28 cellular contexts compared by ENCODE assay signal in genomic region chr11:75158241-75158640, GRCh38. TPM values are rescaled to one million over a fixed set of nuclear protein-coding genes. Genes with fewer than 3 reads are reported as not detected.
"Had no signal": no experiment of that assay in that cellular context is flagged by ENCODE, and none has a peak within 500 bp of the region (broad histone marks: within the 10 kb centered on the region; RNA-seq: fewer than 3 reads in every experiment).

No MANE protein-coding gene starts in this region.

- H3K36me3 Mint-ChIP-seq: activated naive CD4-positive, alpha-beta T cell treated with anti-CD3 and anti-CD28 coated beads, Interleukin-2, amount 10 ng/mL, durations not matched to agents 7 days and 5 days; activated naive CD8-positive, alpha-beta T cell treated with anti-CD3 and anti-CD28 coated beads, Interleukin-2, amount 10 ng/mL, durations not matched to agents 7 days and 5 days; natural killer cell treated with Interleukin-12 subunit alpha and Interleukin-12 subunit beta and Interleukin-15 and Interleukin-18, amount 100 ng/mL, for 72 hours had no signal

- H3K36me3 ChIP-seq: ascending aorta, brain microvascular endothelial cell, esophagus muscularis mucosa, thoracic aorta, WERI-Rb-1 had no signal

- H3K9me3 ChIP-seq: ascending aorta, esophagus muscularis mucosa, thoracic aorta had no signal

- H3K27me3 ChIP-seq: ascending aorta, esophagus muscularis mucosa, heart left ventricle had no signal

- H3K27ac ChIP-seq: ascending aorta, brain microvascular endothelial cell, foreskin keratinocyte, thoracic aorta, WERI-Rb-1 had no signal

- DNase-seq: activated CD4-positive, alpha-beta T cell treated with anti-CD3 and anti-CD28 coated beads for 48 hours; activated CD4-positive, alpha-beta T cell treated with anti-CD3 and anti-CD28 coated beads, Interleukin-2, amount 50 U/mL, for 48 hours; activated CD8-positive, alpha-beta memory T cell treated with anti-CD3 and anti-CD28 coated beads for 24 hours; activated effector memory CD4-positive, alpha-beta T cell treated with anti-CD3 and anti-CD28 coated beads, Interleukin-2, amount 50 U/mL, for 16 hours; activated naive CD4-positive, alpha-beta T cell treated with anti-CD3 and anti-CD28 coated beads, Interleukin-2, amount 10 ng/mL, durations not matched to agents 7 days and 5 days; activated naive CD8-positive, alpha-beta T cell treated with anti-CD3 and anti-CD28 coated beads, Interleukin-2, amount 10 ng/mL, durations not matched to agents 7 days and 5 days; brain microvascular endothelial cell; cortex of kidney; foreskin keratinocyte; heart left ventricle; mesendoderm; right cardiac atrium; stimulated activated CD4-positive, alpha-beta T cell treated with anti-CD3 and anti-CD28 coated beads, Interleukin-12 subunit alpha, Interleukin-12 subunit beta, amount 100 ng/mL, for 4 hours; stimulated activated CD4-positive, alpha-beta T cell treated with anti-CD3 and anti-CD28 coated beads, Interleukin-4, amount 100 ng/mL, for 1 hour; stimulated activated naive CD8-positive, alpha-beta T cell treated with anti-CD3 and anti-CD28 coated beads, Interleukin-15, Interleukin-2, amounts not matched to agents 100 U/mL and 50 U/mL, for 24 hours; T-helper 9 cell; WERI-Rb-1 had no signal

- H3K9me3 Mint-ChIP-seq: activated T-helper 1 cell treated with anti-CD3 and anti-CD28 coated beads, Interleukin-12 subunit alpha, Interleukin-12 subunit beta, Interleukin-2, Interleukin-4 antibody, amounts not matched to agents 30 ng/mL and 10 ng/mL and 1 ng/mL, durations not matched to agents 14 hours and 24 hours and 36 hours; natural killer cell treated with Interleukin-12 subunit alpha and Interleukin-12 subunit beta and Interleukin-15 and Interleukin-18, amount 100 ng/mL, for 72 hours; T-helper 1 cell treated with Interleukin-12 subunit alpha and Interleukin-12 subunit beta and Interleukin-4 antibody, amounts not matched to agents 30 μg/mL and 1 μg/mL, for 36 hours had no signal

- H3K27ac Mint-ChIP-seq: activated naive CD4-positive, alpha-beta T cell treated with anti-CD3 and anti-CD28 coated beads, Interleukin-2, amount 10 ng/mL, durations not matched to agents 7 days and 5 days; activated naive CD8-positive, alpha-beta T cell treated with anti-CD3 and anti-CD28 coated beads, Interleukin-2, amount 10 ng/mL, durations not matched to agents 7 days and 5 days; activated T-helper 1 cell treated with anti-CD3 and anti-CD28 coated beads, Interleukin-12 subunit alpha, Interleukin-12 subunit beta, Interleukin-2, Interleukin-4 antibody, amounts not matched to agents 30 ng/mL and 10 ng/mL and 1 ng/mL, durations not matched to agents 14 hours and 24 hours and 36 hours; natural killer cell treated with Interleukin-12 subunit alpha and Interleukin-12 subunit beta and Interleukin-15 and Interleukin-18, amount 100 ng/mL, for 72 hours; T-helper 1 cell treated with Interleukin-12 subunit alpha and Interleukin-12 subunit beta and Interleukin-4 antibody, amounts not matched to agents 30 μg/mL and 1 μg/mL, for 36 hours had no signal

- ATAC-seq: activated CD4-positive, CD25-positive, alpha-beta regulatory T cell treated with anti-CD3 and anti-CD28 coated beads, Interleukin-2, amount 50 U/mL, for 24 hours; foreskin keratinocyte; heart left ventricle; natural killer cell treated with Interleukin-12 subunit alpha and Interleukin-12 subunit beta and Interleukin-15 and Interleukin-18, amount 100 ng/mL, for 72 hours; right cardiac atrium; stimulated activated naive CD8-positive, alpha-beta T cell treated with anti-CD3 and anti-CD28 coated beads, Interleukin-15, Interleukin-2, amounts not matched to agents 100 U/mL and 50 U/mL, for 24 hours had no signal

- H3K4me3 Mint-ChIP-seq: activated naive CD4-positive, alpha-beta T cell treated with anti-CD3 and anti-CD28 coated beads, Interleukin-2, amount 10 ng/mL, durations not matched to agents 7 days and 5 days; activated naive CD8-positive, alpha-beta T cell treated with anti-CD3 and anti-CD28 coated beads, Interleukin-2, amount 10 ng/mL, durations not matched to agents 7 days and 5 days; activated T-helper 1 cell treated with anti-CD3 and anti-CD28 coated beads, Interleukin-12 subunit alpha, Interleukin-12 subunit beta, Interleukin-2, Interleukin-4 antibody, amounts not matched to agents 30 ng/mL and 10 ng/mL and 1 ng/mL, durations not matched to agents 14 hours and 24 hours and 36 hours; natural killer cell treated with Interleukin-12 subunit alpha and Interleukin-12 subunit beta and Interleukin-15 and Interleukin-18, amount 100 ng/mL, for 72 hours; T-helper 1 cell treated with Interleukin-12 subunit alpha and Interleukin-12 subunit beta and Interleukin-4 antibody, amounts not matched to agents 30 μg/mL and 1 μg/mL, for 36 hours had no signal

- H3K4me3 ChIP-seq: ascending aorta, esophagus muscularis mucosa, heart left ventricle, lung, thoracic aorta had no signal

- H3K4me1 ChIP-seq: ascending aorta, foreskin keratinocyte had no signal

- FAIRE-seq: endothelial cell of umbilical vein, TTC549 had no signal

RNA-seq across cellular contexts. Expression of gene SLCO2B1, which starts 7.3 kb away (rescaled TPM):
- total RNA-seq: activated T-helper 1 cell treated with anti-CD3 and anti-CD28 coated beads, Interleukin-12 subunit alpha, Interleukin-12 subunit beta, Interleukin-2, Interleukin-4 antibody, amounts not matched to agents 30 ng/mL and 10 ng/mL and 1 ng/mL, durations not matched to agents 14 hours and 24 hours and 36 hours; endothelial cell of umbilical vein; foreskin keratinocyte; mononuclear cell had no signal
- polyA plus RNA-seq: foreskin keratinocyte had no signal
